Comparison of ENCODE assay signal across 23 cellular contexts in genomic region chr12:84186433-84186832, GRCh38.
DNase-seq lines count a peak whose midpoint lies in the region; ATAC-seq and TF ChIP-seq lines count a peak whose summit lies in the region.
"Had no signal": no experiment of that assay in that cellular context is flagged by ENCODE, and none has a peak within 500 bp of the region (broad histone marks: within the 10 kb centered on the region; RNA-seq: fewer than 3 reads in every experiment).

No MANE protein-coding gene starts in this region.

- H3K4me1 ChIP-seq in adipocyte (ENCODE audit: control insufficient read depth, insufficient read depth, low read length) (no peaks in the 10 kb centered on the region), foreskin keratinocyte (peaks cover 8% of the 10 kb centered on the region)
- no peaks in the 10 kb centered on the region for H3K4me1 ChIP-seq in CD4-positive, alpha-beta memory T cell (ENCODE audit: insufficient read depth, low read length)
- H3K4me1 ChIP-seq: A549; BLaER1 treated with 17β-estradiol and CSF1 and Interleukin-3, amounts not matched to agents 10 nM and 100 nM; Caco-2 had no signal

- CTCF ChIA-PET in CD4-positive, alpha-beta memory T cell (lab: Charles Lee; ENCODE audit: partially characterized antibody) = no interaction called here

- POLR2A ChIA-PET in CD4-positive, alpha-beta memory T cell (lab: Charles Lee; ENCODE audit: partially characterized antibody) = no interaction called here

- H3K9me3 ChIP-seq in adipocyte (ENCODE audit: control insufficient read depth, low read length) = no peaks in the 10 kb centered on the region
- no peaks in the 10 kb centered on the region for H3K9me3 ChIP-seq in CD4-positive, alpha-beta memory T cell (ENCODE audit: control insufficient read depth in 1 of 2, low read length in 2 of 2)
- H3K9me3 ChIP-seq: A549; BE2C; BLaER1 treated with 17β-estradiol and CSF1 and Interleukin-3, amounts not matched to agents 10 nM and 100 nM; Caco-2 had no signal

- H3K27ac ChIP-seq in foreskin keratinocyte = no peak overlapping the region
- H3K27ac ChIP-seq in CD4-positive, alpha-beta memory T cell (ENCODE audit: low read depth, low read length) = no peak overlapping the region
- H3K27ac ChIP-seq: A549; BLaER1 treated with 17β-estradiol and CSF1 and Interleukin-3, amounts not matched to agents 10 nM and 100 nM had no signal

- H3K36me3 ChIP-seq in adipocyte (ENCODE audit: control insufficient read depth, insufficient read depth, low read length, severe bottlenecking) = no peaks in the 10 kb centered on the region
- H3K36me3 ChIP-seq in CD4-positive, alpha-beta memory T cell (ENCODE audit: insufficient read depth, low read length) = no peaks in the 10 kb centered on the region
- H3K36me3 ChIP-seq: BE2C; BLaER1 treated with 17β-estradiol and CSF1 and Interleukin-3, amounts not matched to agents 10 nM and 100 nM had no signal

- H3K9ac ChIP-seq in adipocyte (ENCODE audit: low read length) = no peak overlapping the region
- H3K9ac ChIP-seq: BLaER1 treated with 17β-estradiol and CSF1 and Interleukin-3, amounts not matched to agents 10 nM and 100 nM had no signal

- H3K4me3 Mint-ChIP-seq in CD4-positive, alpha-beta memory T cell = no peak overlapping the region
- H3K4me3 Mint-ChIP-seq: CD14-positive monocyte; CD4-positive, alpha-beta T cell; GM23338; H9 had no signal

- H3K4me1 Mint-ChIP-seq in CD4-positive, alpha-beta memory T cell = no peaks in the 10 kb centered on the region
- H3K4me1 Mint-ChIP-seq: CD14-positive monocyte had no signal

- H3K27ac Mint-ChIP-seq in CD4-positive, alpha-beta memory T cell = no peak overlapping the region
- H3K27ac Mint-ChIP-seq: CD14-positive monocyte; CD4-positive, alpha-beta T cell; GM23338; H9 had no signal

- DNase-seq in SK-N-DZ (ENCODE audit: low spot score) = peak; percentile 50
- peak; percentile 39 for DNase-seq in adipocyte (ENCODE audit: low read depth)
- DNase-seq in foreskin keratinocyte = no peak
- no peak for DNase-seq in CD4-positive, alpha-beta memory T cell
- DNase-seq in activated CD4-positive, alpha-beta T cell treated with anti-CD3 and anti-CD28 coated beads, Interleukin-2, amount 50 U/mL, for 1 hour = no peak
- no peak for DNase-seq in NCI-H510A treated with DMSO at 0.1 percent for 48 hours (lab: John Stamatoyannopoulos, UW)
- DNase-seq: 8988T; ACHN; AML-193; BE2C; Caco-2; CD4-positive, alpha-beta T cell; DMS 273 treated with DMSO at 0.1 percent for 48 hours; DMS79; EL; GDM1; H9 had no signal

- no peaks in the 10 kb centered on the region for H3K27me3 Mint-ChIP-seq in CD4-positive, alpha-beta memory T cell
- H3K27me3 Mint-ChIP-seq: CD4-positive, alpha-beta T cell had no signal

- no peak for TF ChIP-seq CTCF in foreskin keratinocyte (conservative IDR thresholded peaks at IDR 0.05)

- H3K4me3 ChIP-seq in adipocyte (ENCODE audit: low read length) = no peak overlapping the region
- no peak overlapping the region for H3K4me3 ChIP-seq in CD4-positive, alpha-beta memory T cell (ENCODE audit: low read length in 2 of 2)
- H3K4me3 ChIP-seq: A549; BLaER1 treated with 17β-estradiol and CSF1 and Interleukin-3, amounts not matched to agents 10 nM and 100 nM; GM12878; GM23338 had no signal

- H3K27me3 ChIP-seq in adipocyte (replicated peaks; ENCODE audit: control insufficient read depth, insufficient read depth, low read length) = no peaks in the 10 kb centered on the region
- H3K27me3 ChIP-seq in foreskin keratinocyte = no peaks in the 10 kb centered on the region
- no peaks in the 10 kb centered on the region for H3K27me3 ChIP-seq in CD4-positive, alpha-beta memory T cell (ENCODE audit: insufficient read depth, low read length)
- H3K27me3 ChIP-seq: BE2C; BLaER1 treated with 17β-estradiol and CSF1 and Interleukin-3, amounts not matched to agents 10 nM and 100 nM had no signal

- peak; percentile 41 for ATAC-seq in foreskin keratinocyte
- ATAC-seq: A549, GM12878, GM23338, HCT116 had no signal

- peaks cover 0 to 13% (median 2%) of the 10 kb centered on the region in 8 donors for H3K9me3 Mint-ChIP-seq in CD4-positive, alpha-beta memory T cell
- H3K9me3 Mint-ChIP-seq: GM23338, H9 had no signal

- intact Hi-C loops in CD4-positive, alpha-beta memory T cell (cut with micrococcal nuclease) = no loop called here

- H3K36me3 Mint-ChIP-seq in CD4-positive, alpha-beta memory T cell = no peaks in the 10 kb centered on the region
- H3K36me3 Mint-ChIP-seq: CD14-positive monocyte had no signal

Comparison
In these comparisons a context has a peak if more than half of its experiments do, and no peak if none do; other contexts are left out.
1. DNase-seq: peak in SK-N-DZ (single experiment) and adipocyte (single experiment); none in foreskin keratinocyte (0 of 2), CD4-positive, alpha-beta memory T cell (0 of 5), activated CD4-positive, alpha-beta T cell treated with anti-CD3 and anti-CD28 coated beads, Interleukin-2, amount 50 U/mL, for 1 hour (single experiment) and NCI-H510A treated with DMSO at 0.1 percent for 48 hours (single experiment).